ENCODE assay signal across 8 cellular contexts in genomic region chr6:166341464-166341863, GRCh38. TPM values are rescaled to one million over a fixed set of nuclear protein-coding genes. Genes with fewer than 3 reads are reported as not detected.
DNase-seq lines count a peak whose midpoint lies in the region; ATAC-seq and TF ChIP-seq lines count a peak whose summit lies in the region.

No MANE protein-coding gene starts in this region.

- intact Hi-C loops in breast epithelium (cut with DNase I; ENCODE audit: low total_unique reads) = no loop called here

- H3K9me3 ChIP-seq in BE2C (no peaks in the 10 kb centered on the region), MG63 (no peaks in the 10 kb centered on the region), breast epithelium (no peaks in the 10 kb centered on the region), muscle layer of colon (ENCODE audit: low read length) (no peaks in the 10 kb centered on the region)

- no peaks in the 10 kb centered on the region for H3K27me3 ChIP-seq in BE2C
- H3K27me3 ChIP-seq in MG63 = no peaks in the 10 kb centered on the region
- no peaks in the 10 kb centered on the region for H3K27me3 ChIP-seq in breast epithelium
- H3K27me3 ChIP-seq in muscle layer of colon (ENCODE audit: control insufficient read depth in 1 of 2, insufficient read depth in 2 of 2, low read length in 2 of 2) = no peaks in the 10 kb centered on the region

- H3K27ac ChIP-seq in breast epithelium (no peak overlapping the region), muscle layer of colon (ENCODE audit: low read depth, low read length) (peak overlapping the region; percentile 93)

- in situ Hi-C loops in ACHN (cut with HindIII; ENCODE audit: low pct_ligation_motif_present, low pct_unique_long_range_greater_than_20kb, low sequenced_read_pairs) = no loop called here

- TF ChIP-seq POLR2A in breast epithelium (IDR thresholded peaks at IDR 0.05) = no peak

- no peak for ATAC-seq in HG03460 (IDR thresholded peaks at IDR 0.05; ENCODE audit: unreplicated experiment)
- ATAC-seq in HG03095 (IDR thresholded peaks at IDR 0.05; ENCODE audit: unreplicated experiment) = no peak

- H3K36me3 ChIP-seq in BE2C (peaks cover 11% of the 10 kb centered on the region; the same call in 1 of the 2 replicates), MG63 (peaks cover 9% of the 10 kb centered on the region), breast epithelium (no peaks in the 10 kb centered on the region), muscle layer of colon (ENCODE audit: insufficient read depth, low read length) (peaks cover 15% of the 10 kb centered on the region)

- H3K9ac ChIP-seq in muscle layer of colon (ENCODE audit: low read length) = peak overlapping the region; percentile 77

- H3K4me1 ChIP-seq in BE2C = peaks cover 4% of the 10 kb centered on the region; the same call in 1 of the 2 replicates
- H3K4me1 ChIP-seq in breast epithelium = peaks cover 0 to 20% of the 10 kb centered on the region in 2 donors
- H3K4me1 ChIP-seq in muscle layer of colon (ENCODE audit: insufficient read depth, low read length) = peaks cover 35% of the 10 kb centered on the region

- H3K4me3 ChIP-seq in BE2C (ENCODE audit: low read depth, low read length) (peak overlapping the region; percentile 88), MG63 (peak overlapping the region; percentile 91), breast epithelium (peak overlapping the region; percentile 85 to 100 (median 91)), muscle layer of colon (ENCODE audit: low read depth in 1 of 2, low read length in 2 of 2) (peak overlapping the region; percentile 94 to 100)

- DNase-seq in BE2C = no peak
- no peak for DNase-seq in MG63
- no peak for DNase-seq in breast epithelium (ENCODE audit: low spot score in 2 of 2)
- DNase-seq in DMS53 treated with DMSO at 0.1 percent for 48 hours (lab: John Stamatoyannopoulos, UW; ENCODE audit: unreplicated experiment) = no peak
- DNase-seq in ACHN = no peak

- TF ChIP-seq CTCF in BE2C (IDR thresholded peaks at IDR 0.05; ENCODE audit: low read depth, low read length) (no peak), breast epithelium (IDR thresholded peaks at IDR 0.05) (no peak)

RNA-seq across cellular contexts. Expression of gene SFT2D1, which starts 0.9 kb away (rescaled TPM):
- polyA plus RNA-seq in BE2C (2012; ENCODE audit: insufficient read depth, insufficient read length, low read depth) = 22.7 TPM
- 22.6 and 28.8 TPM in 2 replicates for total RNA-seq in MG63 (2014; rRNA removed; shearing (Covaris generic); ENCODE audit: low replicate concordance)
- total RNA-seq in breast epithelium = 10 to 100 TPM; 41.1 to 52.4 (median 52.1) TPM

RNA-seq across cellular contexts. Expression of gene PRR18, which starts 33.3 kb away (rescaled TPM):
- 0.65 TPM for polyA plus RNA-seq in BE2C (2012; ENCODE audit: insufficient read depth, insufficient read length, low read depth)
- total RNA-seq in MG63 (2014; rRNA removed; shearing (Covaris generic); ENCODE audit: low replicate concordance) = 0.05 and 1.3 TPM in 2 replicates
- under 1 TPM in 1 of 3 donors, not detected in 2; 0.29 TPM for total RNA-seq in breast epithelium

RNA-seq across cellular contexts. Expression of gene MPC1, which starts 41.3 kb away (rescaled TPM):
- 137 TPM for polyA plus RNA-seq in BE2C (2012; ENCODE audit: insufficient read depth, insufficient read length, low read depth)
- total RNA-seq in MG63 (2014; rRNA removed; shearing (Covaris generic); ENCODE audit: low replicate concordance) = 44.4 and 58.0 TPM in 2 replicates
- total RNA-seq in breast epithelium = 10 to 100 TPM; 37.4 to 66.9 (median 65.7) TPM
